ENCODE assay signal across 8 cellular contexts in genomic region chr6:166999145-166999844, GRCh38. TPM values are rescaled to one million over a fixed set of nuclear protein-coding genes. Genes with fewer than 3 reads are reported as not detected.
A peak's percentile ranks its signal among the peaks of the same experiment; 100 is the strongest.
DNase-seq lines count a peak whose midpoint lies in the region; ATAC-seq and TF ChIP-seq lines count a peak whose summit lies in the region.

Gene CEP43, plus strand, starts transcription at chr6:166999397. Its CDS starts 16 bp downstream, at chr6:166999413.

- peak within 1 kb of the TSS in 11 of 12 donors; percentile 17 to 84 (median 74) for H3K27ac ChIP-seq in heart left ventricle

- TF ChIP-seq POLR2A in heart left ventricle (IDR thresholded peaks at IDR 0.05) = peak in 1 of 2 donors; percentile 39

- H3K4me3 Mint-ChIP-seq in type B pancreatic cell = peak within 1 kb of the TSS; percentile 91

- H3K9me3 ChIP-seq in adipocyte (ENCODE audit: control insufficient read depth, low read length) (no peaks in the 10 kb centered on the region), heart left ventricle (no peaks in the 10 kb centered on the region)

- H3K27ac Mint-ChIP-seq in type B pancreatic cell = peak within 1 kb of the TSS; percentile 79

- no peaks in the 10 kb centered on the region for H3K36me3 ChIP-seq in adipocyte (ENCODE audit: control insufficient read depth, insufficient read depth, low read length, severe bottlenecking)
- peaks cover 0 to 13% (median 5%) of the 10 kb centered on the region in 9 donors for H3K36me3 ChIP-seq in heart left ventricle

- H3K36me3 Mint-ChIP-seq in type B pancreatic cell = peaks cover 30% of the 10 kb centered on the region

- intact Hi-C loops in heart left ventricle (cut with DNase I) = loop anchor here in 8 of 10 donors (2.0 to 10.0 kb wide), 6 partner anchors 42 to 617 kb away; partner anchors contain the start of genes RNASET2 (in 3 of the 8) and MPC1 (in 1 of the 8)

- H3K27me3 Mint-ChIP-seq in type B pancreatic cell = no peaks in the 10 kb centered on the region

- peaks cover 5% of the 10 kb centered on the region for H3K9me3 Mint-ChIP-seq in type B pancreatic cell

- WGBS in heart left ventricle, 4 donors = 0% methylated on average over 21 to 87 of the region's 87 CpGs

- DNase-seq in GM12864 (ENCODE audit: low read depth) (peak; percentile 78), NCI-H1417 treated with DMSO at 0.1 percent for 48 hours (lab: John Stamatoyannopoulos, UW) (peak; percentile 86), T follicular helper cell (ENCODE audit: low read depth) (peak; percentile 71), adipocyte (ENCODE audit: low read depth) (peak; percentile 99), heart left ventricle (peak; percentile 96 to 97 (median 96)), pons (ENCODE audit: low spot score) (peak; percentile 95), type B pancreatic cell (ENCODE audit: extremely low spot score, unreplicated experiment) (peak; percentile 95)

- ATAC-seq in HG02763 (IDR thresholded peaks at IDR 0.05; ENCODE audit: unreplicated experiment) = peak; percentile 89
- ATAC-seq in heart left ventricle = peak; percentile 98 to 99 (median 99)

- peak within 1 kb of the TSS; percentile 78 for H3K9ac ChIP-seq in adipocyte (ENCODE audit: low read length)

- H3K27me3 ChIP-seq in adipocyte (replicated peaks; ENCODE audit: control insufficient read depth, insufficient read depth, low read length) = no peaks in the 10 kb centered on the region
- H3K27me3 ChIP-seq in heart left ventricle = no peaks in the 10 kb centered on the region

- H3K4me1 ChIP-seq in adipocyte (ENCODE audit: control insufficient read depth, insufficient read depth, low read length) (peaks cover 13% of the 10 kb centered on the region), heart left ventricle (peaks cover 0 to 26% (median 14%) of the 10 kb centered on the region in 12 donors)

- peaks cover 22% of the 10 kb centered on the region for H3K4me1 Mint-ChIP-seq in type B pancreatic cell (ENCODE audit: unreplicated experiment)

- H3K4me3 ChIP-seq in GM12864 (ENCODE audit: low read depth, low read length) (peak within 1 kb of the TSS; percentile 99), adipocyte (ENCODE audit: low read length) (peak within 1 kb of the TSS; percentile 90), heart left ventricle (peak within 1 kb of the TSS; percentile 64 to 99 (median 94))

- TF ChIP-seq CTCF in GM12864 (IDR thresholded peaks at IDR 0.05; ENCODE audit: low read depth, low read length, missing control alignments) (no peak), heart left ventricle (IDR thresholded peaks at IDR 0.05) (peak in 6 of 12 donors; percentile 11 to 37 (median 20)), type B pancreatic cell (conservative IDR thresholded peaks at IDR 0.05) (no peak)

RNA-seq across cellular contexts. Expression of gene CEP43, which starts in this region (rescaled TPM):
- 10 to 100 TPM in 6 of 9 donors, 1 to 10 TPM in 3; 6.6 to 15.5 (median 10.7) TPM for total RNA-seq in heart left ventricle
- polyA plus RNA-seq in heart left ventricle = 10 to 100 TPM in 1 of 2 donors, 1 to 10 TPM in 1; 4.7 to 16.9 TPM
- 18.3 and 35.3 TPM in 2 replicates for total RNA-seq in type B pancreatic cell (ENCODE audit: low replicate concordance)

Comparison
In these comparisons a context has a peak if more than half of its experiments do, and no peak if none do; other contexts are left out.
1. Peak in every context shown above with its lines: DNase-seq, ATAC-seq, H3K4me3 ChIP-seq and H3K27ac ChIP-seq.